ENCODE assay signal across 22 cellular contexts in genomic region chr1:195714248-195714647, GRCh38.
A peak's percentile ranks its signal among the peaks of the same experiment; 100 is the strongest.
DNase-seq lines count a peak whose midpoint lies in the region; TF ChIP-seq lines count a peak whose summit lies in the region.
"Had no signal": no experiment of that assay in that cellular context is flagged by ENCODE, and none has a peak within 500 bp of the region (broad histone marks: within the 10 kb centered on the region; RNA-seq: fewer than 3 reads in every experiment).

No MANE protein-coding gene starts in this region.

- H3K27ac ChIP-seq in breast epithelium (no peak overlapping the region), OCI-LY7 (ENCODE audit: low read depth, low read length, poor library complexity, severe bottlenecking) (no peak overlapping the region), stomach (no peak overlapping the region)
- H3K27ac ChIP-seq: gastrocnemius medialis, pancreas, uterus had no signal

- H3K27me3 ChIP-seq in breast epithelium = no peaks in the 10 kb centered on the region
- H3K27me3 ChIP-seq in stomach = no peaks in the 10 kb centered on the region
- H3K27me3 ChIP-seq: gastrocnemius medialis, pancreas, uterus had no signal

- H3K9me3 ChIP-seq in breast epithelium (no peaks in the 10 kb centered on the region), OCI-LY7 (ENCODE audit: low read length) (no peaks in the 10 kb centered on the region), stomach (no peaks in the 10 kb centered on the region)
- H3K9me3 ChIP-seq: gastrocnemius medialis, pancreas, uterus had no signal

- H4K20me1 ChIP-seq in OCI-LY7 (ENCODE audit: insufficient read depth, low read length) = no peaks in the 10 kb centered on the region

- TF ChIP-seq CTCF in MCF 10A (IDR thresholded peaks at IDR 0.05; ENCODE audit: unreplicated experiment) = no peak
- TF ChIP-seq CTCF in breast epithelium (IDR thresholded peaks at IDR 0.05) = no peak
- TF ChIP-seq CTCF in type B pancreatic cell (conservative IDR thresholded peaks at IDR 0.05) = no peak
- no peak for TF ChIP-seq CTCF in OCI-LY7 (conservative IDR thresholded peaks at IDR 0.05; ENCODE audit: low read length)
- TF ChIP-seq CTCF in stomach (IDR thresholded peaks at IDR 0.05) = no peak

- H3K4me2 ChIP-seq in OCI-LY7 (ENCODE audit: low read length) = no peak overlapping the region

- H3K9me3 Mint-ChIP-seq in MCF 10A (ENCODE audit: unreplicated experiment) (no peaks in the 10 kb centered on the region), type B pancreatic cell (peaks cover 4% of the 10 kb centered on the region)
- H3K9me3 Mint-ChIP-seq: activated B cell treated with CpG ODN at 0.5 μM for 24 hours; activated naive CD8-positive, alpha-beta T cell treated with anti-CD3 and anti-CD28 coated beads, Interleukin-2, amount 50 U/mL, for 24 hours; activated T-helper 1 cell treated with anti-CD3 and anti-CD28 coated beads, Interleukin-12 subunit alpha, Interleukin-12 subunit beta, Interleukin-2, Interleukin-4 antibody, amounts not matched to agents 30 ng/mL and 10 ng/mL and 1 ng/mL, durations not matched to agents 14 hours and 24 hours and 36 hours; T-helper 1 cell treated with Interleukin-12 subunit alpha and Interleukin-12 subunit beta and Interleukin-4 antibody, amounts not matched to agents 30 μg/mL and 1 μg/mL, for 36 hours had no signal

- H3K4me1 Mint-ChIP-seq in MCF 10A (ENCODE audit: insufficient read depth, unreplicated experiment) (peaks cover 6% of the 10 kb centered on the region), type B pancreatic cell (ENCODE audit: unreplicated experiment) (peaks cover 11% of the 10 kb centered on the region)
- H3K4me1 Mint-ChIP-seq: activated B cell treated with CpG ODN at 0.5 μM for 24 hours; activated naive CD8-positive, alpha-beta T cell treated with anti-CD3 and anti-CD28 coated beads, Interleukin-2, amount 50 U/mL, for 24 hours had no signal

- no peaks in the 10 kb centered on the region for H3K9me2 ChIP-seq in OCI-LY7 (ENCODE audit: insufficient read depth, low read length)

- no peak for TF ChIP-seq POLR2A in breast epithelium (IDR thresholded peaks at IDR 0.05)
- no peak for TF ChIP-seq POLR2A in stomach (IDR thresholded peaks at IDR 0.05)

- 38 to 50% (median 45%) methylated on average over 1 of the region's 1 CpG for WGBS in stomach, 5 donors

- no TSS peak for BruUV-seq in MCF 10A (replicated peaks; lab: Mats Ljungman, UMichigan)
- BruUV-seq in OCI-LY7 (replicated peaks; lab: Mats Ljungman, UMichigan) = no TSS peak

- intact Hi-C loops in MCF 10A (cut with micrococcal nuclease) (no loop called here), breast epithelium (cut with DNase I; ENCODE audit: low total_unique reads) (no loop called here), OCI-LY7 (cut with micrococcal nuclease; ENCODE audit: unreplicated experiment) (no loop called here), stomach (cut with DNase I; ENCODE audit: low total_unique reads) (no loop called here)

- H3K27me3 Mint-ChIP-seq in MCF 10A (ENCODE audit: insufficient read depth, unreplicated experiment) = no peaks in the 10 kb centered on the region
- H3K27me3 Mint-ChIP-seq in type B pancreatic cell = no peaks in the 10 kb centered on the region
- H3K27me3 Mint-ChIP-seq: activated B cell treated with CpG ODN at 0.5 μM for 24 hours; activated naive CD8-positive, alpha-beta T cell treated with anti-CD3 and anti-CD28 coated beads, Interleukin-2, amount 50 U/mL, for 24 hours had no signal

- H3K36me3 Mint-ChIP-seq in MCF 10A (ENCODE audit: insufficient read depth, unreplicated experiment) = no peaks in the 10 kb centered on the region
- H3K36me3 Mint-ChIP-seq in type B pancreatic cell = no peaks in the 10 kb centered on the region

- H3K4me3 ChIP-seq in breast epithelium (no peak overlapping the region), OCI-LY7 (ENCODE audit: low read depth, low read length, poor library complexity, severe bottlenecking) (no peak overlapping the region), stomach (no peak overlapping the region)
- H3K4me3 ChIP-seq: gastrocnemius medialis, lung, pancreas, uterus had no signal

- H3K36me3 ChIP-seq in breast epithelium = no peaks in the 10 kb centered on the region
- H3K36me3 ChIP-seq in OCI-LY7 (ENCODE audit: insufficient read depth, low read length) = no peaks in the 10 kb centered on the region
- H3K36me3 ChIP-seq in stomach = no peaks in the 10 kb centered on the region
- H3K36me3 ChIP-seq: gastrocnemius medialis, pancreas, uterus had no signal

- POLR2A ChIA-PET in MCF 10A (lab: Yijun Ruan, JAX) (interaction anchor here (0.7 kb wide), 1 partner anchor 345 kb away, joined by 3 read pairs; no protein-coding TSS in a partner anchor), OCI-LY7 (lab: Charles Lee) (no interaction called here)

- no peak for TF ChIP-seq EP300 in stomach (IDR thresholded peaks at IDR 0.05)

- H2AFZ ChIP-seq in OCI-LY7 (ENCODE audit: low read length) = no peak overlapping the region

- CTCF ChIA-PET in MCF 10A (lab: Yijun Ruan, JAX) (no interaction called here), OCI-LY7 (lab: Charles Lee; ENCODE audit: unreplicated experiment) (no interaction called here)

- no peak overlapping the region for H3K4me3 Mint-ChIP-seq in MCF 10A (ENCODE audit: unreplicated experiment)
- H3K4me3 Mint-ChIP-seq in type B pancreatic cell = no peak overlapping the region
- H3K4me3 Mint-ChIP-seq: activated B cell treated with CpG ODN at 0.5 μM for 24 hours; activated naive CD8-positive, alpha-beta T cell treated with anti-CD3 and anti-CD28 coated beads, Interleukin-2, amount 50 U/mL, for 24 hours; activated T-helper 1 cell treated with anti-CD3 and anti-CD28 coated beads, Interleukin-12 subunit alpha, Interleukin-12 subunit beta, Interleukin-2, Interleukin-4 antibody, amounts not matched to agents 30 ng/mL and 10 ng/mL and 1 ng/mL, durations not matched to agents 14 hours and 24 hours and 36 hours; T-helper 1 cell treated with Interleukin-12 subunit alpha and Interleukin-12 subunit beta and Interleukin-4 antibody, amounts not matched to agents 30 μg/mL and 1 μg/mL, for 36 hours had no signal

- H3K27ac Mint-ChIP-seq in MCF 10A (ENCODE audit: low read depth, unreplicated experiment) (no peak overlapping the region), type B pancreatic cell (peak overlapping the region; percentile 23)
- H3K27ac Mint-ChIP-seq: activated B cell treated with CpG ODN at 0.5 μM for 24 hours; activated naive CD8-positive, alpha-beta T cell treated with anti-CD3 and anti-CD28 coated beads, Interleukin-2, amount 50 U/mL, for 24 hours; activated T-helper 1 cell treated with anti-CD3 and anti-CD28 coated beads, Interleukin-12 subunit alpha, Interleukin-12 subunit beta, Interleukin-2, Interleukin-4 antibody, amounts not matched to agents 30 ng/mL and 10 ng/mL and 1 ng/mL, durations not matched to agents 14 hours and 24 hours and 36 hours; T-helper 1 cell treated with Interleukin-12 subunit alpha and Interleukin-12 subunit beta and Interleukin-4 antibody, amounts not matched to agents 30 μg/mL and 1 μg/mL, for 36 hours had no signal

- H3K4me1 ChIP-seq in breast epithelium (no peaks in the 10 kb centered on the region), OCI-LY7 (ENCODE audit: insufficient read depth, low read length, poor library complexity, severe bottlenecking) (no peaks in the 10 kb centered on the region), stomach (no peaks in the 10 kb centered on the region)
- H3K4me1 ChIP-seq: gastrocnemius medialis, pancreas, uterus had no signal

- DNase-seq in MCF 10A (ENCODE audit: unreplicated experiment) = peak; percentile 38
- no peak for DNase-seq in breast epithelium (ENCODE audit: low spot score in 2 of 2)
- DNase-seq in NOMO-1 treated with DMSO at 0.1 percent for 48 hours (lab: John Stamatoyannopoulos, UW; ENCODE audit: unreplicated experiment) = peak; percentile 19
- peak; percentile 20 for DNase-seq in epidermal melanocyte (ENCODE audit: insufficient read length, low spot score)
- no peak for DNase-seq in type B pancreatic cell (ENCODE audit: extremely low spot score, unreplicated experiment)
- no peak for DNase-seq in OCI-LY7 (ENCODE audit: low spot score)
- DNase-seq in foreskin melanocyte = no peak
- DNase-seq in stomach = no peak
- DNase-seq: ACHN; activated B cell treated with CpG ODN at 0.5 μM for 24 hours; activated CD8-positive, alpha-beta memory T cell treated with anti-CD3 and anti-CD28 coated beads for 24 hours; activated naive CD8-positive, alpha-beta T cell treated with anti-CD3 and anti-CD28 coated beads, Interleukin-2, amount 50 U/mL, for 24 hours; central memory CD4-positive, alpha-beta T cell; COR-L47; gastrocnemius medialis; NCI-H2081 treated with DMSO at 0.1 percent for 48 hours; NCI-H774; pancreas; uterus had no signal

- no peaks in the 10 kb centered on the region for H3K79me2 ChIP-seq in OCI-LY7 (ENCODE audit: insufficient read depth, low read depth, low read length)

Comparison
In these comparisons a context has a peak if more than half of its experiments do, and no peak if none do; other contexts are left out.
1. DNase-seq: peak in MCF 10A (single experiment), NOMO-1 treated with DMSO at 0.1 percent for 48 hours (single experiment) and epidermal melanocyte (single experiment); none in breast epithelium (0 of 2), type B pancreatic cell (single experiment), OCI-LY7 (single experiment), foreskin melanocyte (single experiment) and stomach (single experiment).